ENCODE assay signal across 1 cellular context in the genomic region with DNA sequence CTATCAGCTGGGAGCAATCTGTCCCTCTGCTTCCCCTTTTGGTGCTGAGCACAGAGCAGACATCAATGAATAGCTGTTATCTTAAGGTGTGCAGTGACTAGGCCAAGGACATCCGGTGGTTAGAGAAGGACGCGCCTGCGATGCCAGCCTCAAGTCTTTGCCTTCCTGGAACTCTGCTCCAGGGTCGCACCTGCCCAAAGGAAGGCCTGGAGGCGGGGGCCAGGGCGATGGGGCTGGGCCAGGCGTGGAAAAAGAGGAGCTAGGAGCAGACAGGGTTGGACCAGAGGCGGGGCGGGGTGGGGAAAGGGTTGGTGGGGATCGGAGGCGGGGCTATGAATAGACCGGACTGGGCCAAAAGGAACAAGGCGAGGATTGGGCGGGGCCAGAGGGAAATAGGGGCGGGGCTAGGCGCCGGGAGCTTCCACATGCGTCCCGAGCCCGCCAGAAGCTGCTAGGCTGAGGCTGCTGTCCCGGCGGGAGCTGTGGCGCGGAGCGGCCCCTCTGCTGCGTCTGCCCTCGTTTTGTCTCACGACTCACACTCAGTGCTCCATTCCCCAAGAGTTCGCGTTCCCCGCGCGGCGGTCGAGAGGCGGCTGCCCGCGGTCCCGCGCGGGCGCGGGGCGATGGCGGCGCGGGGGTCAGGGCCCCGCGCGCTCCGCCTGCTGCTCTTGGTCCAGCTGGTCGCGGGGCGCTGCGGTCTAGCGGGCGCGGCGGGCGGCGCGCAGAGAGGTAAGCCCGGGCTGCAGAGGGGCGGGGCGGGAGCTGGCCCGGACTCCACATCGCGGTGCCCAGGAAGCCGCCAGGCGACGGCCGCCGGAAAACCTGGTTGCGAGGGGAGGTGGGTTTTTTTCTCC.
TF ChIP-seq lines count a peak whose summit lies in the region.

A gene (plus strand): TSS at position 424 of the 854 bp plus-strand sequence. CDS start 200 bp downstream, at position 624.

TF ChIP-seq in HepG2, 621 proteins besides CTCF, POLR2A, EP300 and RAD21 (continued from another document and continues in another):
- TF ChIP-seq, protein P1, sequence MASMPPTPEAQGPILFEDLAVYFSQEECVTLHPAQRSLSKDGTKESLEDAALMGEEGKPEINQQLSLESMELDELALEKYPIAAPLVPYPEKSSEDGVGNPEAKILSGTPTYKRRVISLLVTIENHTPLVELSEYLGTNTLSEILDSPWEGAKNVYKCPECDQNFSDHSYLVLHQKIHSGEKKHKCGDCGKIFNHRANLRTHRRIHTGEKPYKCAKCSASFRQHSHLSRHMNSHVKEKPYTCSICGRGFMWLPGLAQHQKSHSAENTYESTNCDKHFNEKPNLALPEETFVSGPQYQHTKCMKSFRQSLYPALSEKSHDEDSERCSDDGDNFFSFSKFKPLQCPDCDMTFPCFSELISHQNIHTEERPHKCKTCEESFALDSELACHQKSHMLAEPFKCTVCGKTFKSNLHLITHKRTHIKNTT (CRISPR knock-in tag; IDR thresholded peaks at IDR 0.05) = no peak
- TF ChIP-seq TARDBP (CRISPR knock-in tag; IDR thresholded peaks at IDR 0.05) (no peak), FIP1L1 (IDR thresholded peaks at IDR 0.05; ENCODE audit: borderline replicate concordance, insufficient read depth, low read depth, low read length) (no peak), TBX2 (CRISPR knock-in tag; IDR thresholded peaks at IDR 0.05; ENCODE audit: borderline replicate concordance) (no peak), KDM4B (CRISPR knock-in tag; IDR thresholded peaks at IDR 0.05) (no peak), RAD51 (IDR thresholded peaks at IDR 0.05; ENCODE audit: borderline replicate concordance) (no peak), NCOR1 (IDR thresholded peaks at IDR 0.05; ENCODE audit: borderline replicate concordance, low read length) (no peak), ZFP36 (IDR thresholded peaks at IDR 0.05; ENCODE audit: borderline replicate concordance, low read depth, low read length, partially characterized antibody) (no peak), IRX3 (CRISPR knock-in tag; IDR thresholded peaks at IDR 0.05; ENCODE audit: borderline replicate concordance, low read depth) (no peak), TCF7 (IDR thresholded peaks at IDR 0.05; ENCODE audit: low read depth) (no peak), ZNF496 (CRISPR knock-in tag; IDR thresholded peaks at IDR 0.05; ENCODE audit: insufficient replicate concordance) (no peak), NR1H2 (CRISPR knock-in tag; IDR thresholded peaks at IDR 0.05; ENCODE audit: borderline replicate concordance, low read depth) (no peak), NFIB (CRISPR knock-in tag; IDR thresholded peaks at IDR 0.05; ENCODE audit: borderline replicate concordance) (no peak), ZFP1 (CRISPR knock-in tag; IDR thresholded peaks at IDR 0.05) (no peak), SOX6 (IDR thresholded peaks at IDR 0.05) (no peak), SOX6 (CRISPR knock-in tag; IDR thresholded peaks at IDR 0.05) (no peak), HNRNPL (IDR thresholded peaks at IDR 0.05; ENCODE audit: low read depth, low read length) (no peak), ZNF468 (CRISPR knock-in tag; IDR thresholded peaks at IDR 0.05) (no peak), ZNF891 (CRISPR knock-in tag; IDR thresholded peaks at IDR 0.05) (peak; percentile 44; the same call in 1 of the 2 replicates), GATAD1 (CRISPR knock-in tag; IDR thresholded peaks at IDR 0.05) (no peak), NCOA1 (CRISPR knock-in tag; IDR thresholded peaks at IDR 0.05) (no peak), FOXO1 (CRISPR knock-in tag; IDR thresholded peaks at IDR 0.05) (no peak), ZNF432 (CRISPR knock-in tag; IDR thresholded peaks at IDR 0.05; ENCODE audit: borderline replicate concordance) (no peak), ZNF230 (CRISPR knock-in tag; IDR thresholded peaks at IDR 0.05) (no peak)
- TF ChIP-seq, protein P2, sequence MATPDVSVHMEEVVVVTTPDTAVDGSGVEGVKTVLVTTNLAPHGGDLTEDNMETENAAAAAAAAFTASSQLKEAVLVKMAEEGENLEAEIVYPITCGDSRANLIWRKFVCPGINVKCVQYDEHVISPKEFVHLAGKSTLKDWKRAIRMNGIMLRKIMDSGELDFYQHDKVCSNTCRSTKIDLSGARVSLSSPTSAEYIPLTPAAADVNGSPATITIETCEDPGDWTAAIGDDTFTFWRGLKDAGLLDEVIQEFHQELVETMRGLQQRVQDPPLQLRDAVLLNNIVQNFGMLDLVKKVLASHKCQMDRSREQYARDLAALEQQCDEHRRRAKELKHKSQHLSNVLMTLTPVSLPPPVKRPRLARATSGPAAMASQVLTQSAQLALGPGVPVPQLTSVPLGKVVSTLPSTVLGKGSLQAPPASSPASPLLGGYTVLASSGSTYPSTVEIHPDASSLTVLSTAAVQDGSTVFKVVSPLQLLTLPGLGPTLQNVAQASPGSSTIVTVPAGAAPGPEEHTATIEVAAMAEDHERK (CRISPR knock-in tag; IDR thresholded peaks at IDR 0.05; ENCODE audit: low read depth) = no peak
- TF ChIP-seq, protein P3, sequence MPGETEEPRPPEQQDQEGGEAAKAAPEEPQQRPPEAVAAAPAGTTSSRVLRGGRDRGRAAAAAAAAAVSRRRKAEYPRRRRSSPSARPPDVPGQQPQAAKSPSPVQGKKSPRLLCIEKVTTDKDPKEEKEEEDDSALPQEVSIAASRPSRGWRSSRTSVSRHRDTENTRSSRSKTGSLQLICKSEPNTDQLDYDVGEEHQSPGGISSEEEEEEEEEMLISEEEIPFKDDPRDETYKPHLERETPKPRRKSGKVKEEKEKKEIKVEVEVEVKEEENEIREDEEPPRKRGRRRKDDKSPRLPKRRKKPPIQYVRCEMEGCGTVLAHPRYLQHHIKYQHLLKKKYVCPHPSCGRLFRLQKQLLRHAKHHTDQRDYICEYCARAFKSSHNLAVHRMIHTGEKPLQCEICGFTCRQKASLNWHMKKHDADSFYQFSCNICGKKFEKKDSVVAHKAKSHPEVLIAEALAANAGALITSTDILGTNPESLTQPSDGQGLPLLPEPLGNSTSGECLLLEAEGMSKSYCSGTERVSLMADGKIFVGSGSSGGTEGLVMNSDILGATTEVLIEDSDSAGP (CRISPR knock-in tag; IDR thresholded peaks at IDR 0.05; ENCODE audit: borderline replicate concordance) = 0 out of 2 replicates have a peak, but pooled peaks have one; percentile 17
- TF ChIP-seq, protein P4, sequence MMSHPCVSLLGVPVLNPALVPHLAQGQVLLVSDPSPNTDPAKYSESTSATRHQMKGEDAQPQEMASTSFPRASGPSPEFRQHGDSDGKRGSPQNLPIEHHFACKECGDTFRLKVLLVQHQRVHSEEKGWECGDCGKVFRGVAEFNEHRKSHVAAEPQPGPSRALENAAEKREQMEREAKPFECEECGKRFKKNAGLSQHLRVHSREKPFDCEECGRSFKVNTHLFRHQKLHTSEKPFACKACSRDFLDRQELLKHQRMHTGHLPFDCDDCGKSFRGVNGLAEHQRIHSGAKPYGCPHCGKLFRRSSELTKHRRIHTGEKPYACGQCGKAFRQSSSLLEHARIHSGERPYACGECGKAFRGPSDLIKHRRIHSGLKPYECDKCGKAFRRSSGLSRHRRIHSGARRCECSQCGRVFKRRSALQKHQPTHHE (CRISPR knock-in tag; IDR thresholded peaks at IDR 0.05; ENCODE audit: borderline replicate concordance) = no peak
- TF ChIP-seq, protein P5, sequence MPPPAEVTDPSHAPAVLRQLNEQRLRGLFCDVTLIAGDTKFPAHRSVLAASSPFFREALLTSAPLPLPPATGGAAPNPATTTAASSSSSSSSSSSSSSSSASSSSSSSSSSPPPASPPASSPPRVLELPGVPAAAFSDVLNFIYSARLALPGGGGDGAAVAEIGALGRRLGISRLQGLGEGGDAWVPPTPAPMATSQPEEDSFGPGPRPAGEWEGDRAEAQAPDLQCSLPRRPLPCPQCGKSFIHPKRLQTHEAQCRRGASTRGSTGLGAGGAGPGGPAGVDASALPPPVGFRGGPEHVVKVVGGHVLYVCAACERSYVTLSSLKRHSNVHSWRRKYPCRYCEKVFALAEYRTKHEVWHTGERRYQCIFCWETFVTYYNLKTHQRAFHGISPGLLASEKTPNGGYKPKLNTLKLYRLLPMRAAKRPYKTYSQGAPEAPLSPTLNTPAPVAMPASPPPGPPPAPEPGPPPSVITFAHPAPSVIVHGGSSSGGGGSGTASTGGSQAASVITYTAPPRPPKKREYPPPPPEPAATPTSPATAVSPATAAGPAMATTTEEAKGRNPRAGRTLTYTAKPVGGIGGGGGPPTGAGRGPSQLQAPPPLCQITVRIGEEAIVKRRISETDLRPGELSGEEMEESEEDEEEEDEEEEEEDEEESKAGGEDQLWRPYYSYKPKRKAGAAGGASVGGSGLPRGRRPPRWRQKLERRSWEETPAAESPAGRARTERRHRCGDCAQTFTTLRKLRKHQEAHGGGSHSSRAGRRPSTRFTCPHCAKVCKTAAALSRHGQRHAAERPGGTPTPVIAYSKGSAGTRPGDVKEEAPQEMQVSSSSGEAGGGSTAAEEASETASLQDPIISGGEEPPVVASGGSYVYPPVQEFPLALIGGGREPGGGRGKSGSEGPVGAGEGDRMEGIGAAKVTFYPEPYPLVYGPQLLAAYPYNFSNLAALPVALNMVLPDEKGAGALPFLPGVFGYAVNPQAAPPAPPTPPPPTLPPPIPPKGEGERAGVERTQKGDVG (CRISPR knock-in tag; IDR thresholded peaks at IDR 0.05; ENCODE audit: borderline replicate concordance) = no peak
- TF ChIP-seq, protein P6, sequence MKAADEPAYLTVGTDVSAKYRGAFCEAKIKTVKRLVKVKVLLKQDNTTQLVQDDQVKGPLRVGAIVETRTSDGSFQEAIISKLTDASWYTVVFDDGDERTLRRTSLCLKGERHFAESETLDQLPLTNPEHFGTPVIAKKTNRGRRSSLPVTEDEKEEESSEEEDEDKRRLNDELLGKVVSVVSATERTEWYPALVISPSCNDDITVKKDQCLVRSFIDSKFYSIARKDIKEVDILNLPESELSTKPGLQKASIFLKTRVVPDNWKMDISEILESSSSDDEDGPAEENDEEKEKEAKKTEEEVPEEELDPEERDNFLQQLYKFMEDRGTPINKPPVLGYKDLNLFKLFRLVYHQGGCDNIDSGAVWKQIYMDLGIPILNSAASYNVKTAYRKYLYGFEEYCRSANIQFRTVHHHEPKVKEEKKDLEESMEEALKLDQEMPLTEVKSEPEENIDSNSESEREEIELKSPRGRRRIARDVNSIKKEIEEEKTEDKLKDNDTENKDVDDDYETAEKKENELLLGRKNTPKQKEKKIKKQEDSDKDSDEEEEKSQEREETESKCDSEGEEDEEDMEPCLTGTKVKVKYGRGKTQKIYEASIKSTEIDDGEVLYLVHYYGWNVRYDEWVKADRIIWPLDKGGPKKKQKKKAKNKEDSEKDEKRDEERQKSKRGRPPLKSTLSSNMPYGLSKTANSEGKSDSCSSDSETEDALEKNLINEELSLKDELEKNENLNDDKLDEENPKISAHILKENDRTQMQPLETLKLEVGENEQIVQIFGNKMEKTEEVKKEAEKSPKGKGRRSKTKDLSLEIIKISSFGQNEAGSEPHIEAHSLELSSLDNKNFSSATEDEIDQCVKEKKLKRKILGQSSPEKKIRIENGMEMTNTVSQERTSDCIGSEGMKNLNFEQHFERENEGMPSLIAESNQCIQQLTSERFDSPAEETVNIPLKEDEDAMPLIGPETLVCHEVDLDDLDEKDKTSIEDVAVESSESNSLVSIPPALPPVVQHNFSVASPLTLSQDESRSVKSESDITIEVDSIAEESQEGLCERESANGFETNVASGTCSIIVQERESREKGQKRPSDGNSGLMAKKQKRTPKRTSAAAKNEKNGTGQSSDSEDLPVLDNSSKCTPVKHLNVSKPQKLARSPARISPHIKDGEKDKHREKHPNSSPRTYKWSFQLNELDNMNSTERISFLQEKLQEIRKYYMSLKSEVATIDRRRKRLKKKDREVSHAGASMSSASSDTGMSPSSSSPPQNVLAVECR (CRISPR knock-in tag; IDR thresholded peaks at IDR 0.05; ENCODE audit: borderline replicate concordance) = peak; percentile 12; the same call in 1 of the 2 replicates
- TF ChIP-seq, protein P7, sequence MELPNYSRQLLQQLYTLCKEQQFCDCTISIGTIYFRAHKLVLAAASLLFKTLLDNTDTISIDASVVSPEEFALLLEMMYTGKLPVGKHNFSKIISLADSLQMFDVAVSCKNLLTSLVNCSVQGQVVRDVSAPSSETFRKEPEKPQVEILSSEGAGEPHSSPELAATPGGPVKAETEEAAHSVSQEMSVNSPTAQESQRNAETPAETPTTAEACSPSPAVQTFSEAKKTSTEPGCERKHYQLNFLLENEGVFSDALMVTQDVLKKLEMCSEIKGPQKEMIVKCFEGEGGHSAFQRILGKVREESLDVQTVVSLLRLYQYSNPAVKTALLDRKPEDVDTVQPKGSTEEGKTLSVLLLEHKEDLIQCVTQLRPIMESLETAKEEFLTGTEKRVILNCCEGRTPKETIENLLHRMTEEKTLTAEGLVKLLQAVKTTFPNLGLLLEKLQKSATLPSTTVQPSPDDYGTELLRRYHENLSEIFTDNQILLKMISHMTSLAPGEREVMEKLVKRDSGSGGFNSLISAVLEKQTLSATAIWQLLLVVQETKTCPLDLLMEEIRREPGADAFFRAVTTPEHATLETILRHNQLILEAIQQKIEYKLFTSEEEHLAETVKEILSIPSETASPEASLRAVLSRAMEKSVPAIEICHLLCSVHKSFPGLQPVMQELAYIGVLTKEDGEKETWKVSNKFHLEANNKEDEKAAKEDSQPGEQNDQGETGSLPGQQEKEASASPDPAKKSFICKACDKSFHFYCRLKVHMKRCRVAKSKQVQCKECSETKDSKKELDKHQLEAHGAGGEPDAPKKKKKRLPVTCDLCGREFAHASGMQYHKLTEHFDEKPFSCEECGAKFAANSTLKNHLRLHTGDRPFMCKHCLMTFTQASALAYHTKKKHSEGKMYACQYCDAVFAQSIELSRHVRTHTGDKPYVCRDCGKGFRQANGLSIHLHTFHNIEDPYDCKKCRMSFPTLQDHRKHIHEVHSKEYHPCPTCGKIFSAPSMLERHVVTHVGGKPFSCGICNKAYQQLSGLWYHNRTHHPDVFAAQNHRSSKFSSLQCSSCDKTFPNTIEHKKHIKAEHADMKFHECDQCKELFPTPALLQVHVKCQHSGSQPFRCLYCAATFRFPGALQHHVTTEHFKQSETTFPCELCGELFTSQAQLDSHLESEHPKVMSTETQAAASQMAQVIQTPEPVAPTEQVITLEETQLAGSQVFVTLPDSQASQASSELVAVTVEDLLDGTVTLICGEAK (IDR thresholded peaks at IDR 0.05) = no peak
- TF ChIP-seq, protein P7 (CRISPR knock-in tag; IDR thresholded peaks at IDR 0.05) = no peak
